In genomic region chr2:127415593-127416485, GRCh38 we compare ENCODE assay signal across 8 cellular contexts. TPM values are rescaled to one million over a fixed set of nuclear protein-coding genes. Genes with fewer than 3 reads are reported as not detected.
DNase-seq lines count a peak whose midpoint lies in the region; ATAC-seq and TF ChIP-seq lines count a peak whose summit lies in the region.

No MANE protein-coding gene starts in this region.

- H3K27ac ChIP-seq in neutrophil, result peak overlapping the region; percentile 93
- no peak overlapping the region for H3K27ac ChIP-seq in suprapubic skin

- H3K36me3 Mint-ChIP-seq in activated T-cell treated with anti-CD3 and anti-CD28 coated beads, Interleukin-2, amount 50 U/mL, for 4 hours (ENCODE audit: insufficient read depth), result no peaks in the 10 kb centered on the region

- H3K9me3 Mint-ChIP-seq in activated T-cell treated with anti-CD3 and anti-CD28 coated beads, Interleukin-2, amount 50 U/mL, for 4 hours, result no peaks in the 10 kb centered on the region

- H3K36me3 ChIP-seq in neutrophil (no peaks in the 10 kb centered on the region), suprapubic skin (no peaks in the 10 kb centered on the region)

- H3K4me1 ChIP-seq in neutrophil (ENCODE audit: control insufficient read depth in 1 of 2, insufficient read depth in 1 of 2, low read depth in 1 of 2, low read length in 1 of 2) (peaks cover 61% of the 10 kb centered on the region in 2 experiments), suprapubic skin (peaks cover 42% of the 10 kb centered on the region)

- H3K4me3 ChIP-seq in fibroblast of pulmonary artery (replicated peaks; ENCODE audit: low read depth, low read length), result peak overlapping the region; percentile 28
- peak overlapping the region; percentile 72 to 84 for H3K4me3 ChIP-seq in neutrophil (ENCODE audit: low read depth in 1 of 2, low read length in 1 of 2)
- H3K4me3 ChIP-seq in suprapubic skin, result peak overlapping the region; percentile 54

- H3K27me3 Mint-ChIP-seq in activated T-cell treated with anti-CD3 and anti-CD28 coated beads, Interleukin-2, amount 50 U/mL, for 4 hours (ENCODE audit: low read depth), result no peaks in the 10 kb centered on the region

- TF ChIP-seq EP300 in suprapubic skin (IDR thresholded peaks at IDR 0.05), result no peak

- TF ChIP-seq CTCF in fibroblast of pulmonary artery (IDR thresholded peaks at IDR 0.05; ENCODE audit: low read length, missing control alignments), result peak; percentile 42
- peak; percentile 94 for TF ChIP-seq CTCF in neutrophil (IDR thresholded peaks at IDR 0.05)
- peak; percentile 23 to 64 for TF ChIP-seq CTCF in suprapubic skin (IDR thresholded peaks at IDR 0.05)

- peak overlapping the region; percentile 75 for H3K4me3 Mint-ChIP-seq in activated T-cell treated with anti-CD3 and anti-CD28 coated beads, Interleukin-2, amount 50 U/mL, for 4 hours

- peak; percentile 64 for DNase-seq in NCI-H526 treated with DMSO at 0.1 percent for 48 hours (lab: John Stamatoyannopoulos, UW)
- DNase-seq in activated T-cell treated with anti-CD3 and anti-CD28 coated beads, Interleukin-2, amount 50 U/mL, for 4 hours, result peak; percentile 82
- DNase-seq in fibroblast of pulmonary artery (ENCODE audit: low read depth), result no peak
- peak in 1 of 2 donors; percentile 71 for DNase-seq in suprapubic skin (ENCODE audit: low spot score in 2 of 2)
- no peak for DNase-seq in OCI-M2 (lab: John Stamatoyannopoulos, UW; ENCODE audit: unreplicated experiment)

- H3K27me3 ChIP-seq in neutrophil, result peaks cover 4% of the 10 kb centered on the region
- H3K27me3 ChIP-seq in suprapubic skin, result no peaks in the 10 kb centered on the region

- no peaks in the 10 kb centered on the region for H3K9me3 ChIP-seq in neutrophil
- no peaks in the 10 kb centered on the region for H3K9me3 ChIP-seq in suprapubic skin

- no peak for TF ChIP-seq POLR2A in suprapubic skin (IDR thresholded peaks at IDR 0.05)

- H3K4me1 Mint-ChIP-seq in activated T-cell treated with anti-CD3 and anti-CD28 coated beads, Interleukin-2, amount 50 U/mL, for 4 hours (ENCODE audit: low read depth), result peaks cover 34% of the 10 kb centered on the region

- WGBS in suprapubic skin, result 43% methylated on average over 16 of the region's 53 CpGs

- ATAC-seq in GM18867 (IDR thresholded peaks at IDR 0.05; ENCODE audit: unreplicated experiment) (peak; percentile 75), HG03064 (IDR thresholded peaks at IDR 0.05; ENCODE audit: low read depth, unreplicated experiment) (peak; percentile 82)
- ATAC-seq in activated T-cell treated with anti-CD3 and anti-CD28 coated beads, Interleukin-2, amount 50 U/mL, for 4 hours, result peak; percentile 93 to 95

RNA-seq across cellular contexts. Expression of gene PROC, which starts 2.4 kb away (rescaled TPM):
- under 1 TPM in 1 of 3 donors, not detected in 2; 0.19 TPM for total RNA-seq in activated T-cell treated with anti-CD3 and anti-CD28 coated beads, Interleukin-2, amount 50 U/mL, for 4 hours
- 1 to 10 TPM in 1 of 4 donors, under 1 TPM in 1, not detected in 2; 0.36 to 7.1 TPM for total RNA-seq in suprapubic skin

RNA-seq across cellular contexts. Expression of gene MAP3K2, which starts 28.1 kb away (rescaled TPM):
- total RNA-seq in activated T-cell treated with anti-CD3 and anti-CD28 coated beads, Interleukin-2, amount 50 U/mL, for 4 hours, result 10 to 100 TPM; 60.2 to 69.1 (median 63.8) TPM
- total RNA-seq in suprapubic skin, result 10 to 100 TPM; 29.4 to 49.1 (median 44.0) TPM

Comparison
In these comparisons a context has a peak if more than half of its experiments do, and no peak if none do; other contexts are left out.
1. DNase-seq: peak in NCI-H526 treated with DMSO at 0.1 percent for 48 hours (single experiment) and activated T-cell treated with anti-CD3 and anti-CD28 coated beads, Interleukin-2, amount 50 U/mL, for 4 hours (single experiment); none in fibroblast of pulmonary artery (single experiment) and OCI-M2 (single experiment).
2. H3K4me3 ChIP-seq: peak in every context shown above with its lines; median percentile 78 in neutrophil; 54 in suprapubic skin; 28 in fibroblast of pulmonary artery.
3. CTCF ChIP-seq: peak in every context shown above with its lines; median percentile 94 in neutrophil; 44 in suprapubic skin; 42 in fibroblast of pulmonary artery.
4. Peak in every context shown above with its lines, with median percentiles within 50 percentile points of each other: ATAC-seq.